In genomic region chr18:63224574-63224973, GRCh38 we compare ENCODE assay signal across 11 cellular contexts.
DNase-seq lines count a peak whose midpoint lies in the region; ATAC-seq and TF ChIP-seq lines count a peak whose summit lies in the region.
"Had no signal": no experiment of that assay in that cellular context is flagged by ENCODE, and none has a peak within 500 bp of the region (broad histone marks: within the 10 kb centered on the region; RNA-seq: fewer than 3 reads in every experiment).

No MANE protein-coding gene starts in this region.

- H3K9me2 ChIP-seq in Karpas-422 (replicated peaks; ENCODE audit: insufficient read depth, low read length), result no peaks in the 10 kb centered on the region

- peaks cover 4 to 9% of the 10 kb centered on the region in 2 donors for H3K9me3 Mint-ChIP-seq in activated naive CD4-positive, alpha-beta T cell treated with anti-CD3 and anti-CD28 coated beads, Interleukin-2, amount 50 U/mL, for 72 hours
- H3K9me3 Mint-ChIP-seq in stimulated activated effector memory CD8-positive, alpha-beta T cell treated with anti-CD3 and anti-CD28 coated beads, Interleukin-12 subunit alpha, Interleukin-12 subunit beta, amount 100 ng/mL, for 72 hours, result peaks cover 5% of the 10 kb centered on the region

- H3K36me3 Mint-ChIP-seq in activated naive CD4-positive, alpha-beta T cell treated with anti-CD3 and anti-CD28 coated beads, Interleukin-2, amount 50 U/mL, for 72 hours, result peaks cover 24 to 41% of the 10 kb centered on the region in 2 donors
- H3K36me3 Mint-ChIP-seq in stimulated activated effector memory CD8-positive, alpha-beta T cell treated with anti-CD3 and anti-CD28 coated beads, Interleukin-12 subunit alpha, Interleukin-12 subunit beta, amount 100 ng/mL, for 72 hours, result peaks cover 95% of the 10 kb centered on the region

- no peak overlapping the region for H3K9ac ChIP-seq in Karpas-422 (ENCODE audit: low read length)

- peaks cover 13% of the 10 kb centered on the region for H3K36me3 ChIP-seq in Karpas-422 (ENCODE audit: insufficient read depth, low read length)
- H3K36me3 ChIP-seq in esophagus muscularis mucosa, result no peaks in the 10 kb centered on the region
- H3K36me3 ChIP-seq: stomach had no signal

- peaks cover 55% of the 10 kb centered on the region for H3K4me1 ChIP-seq in Karpas-422 (ENCODE audit: low read length)
- peaks cover 0 to 9% (median 4%) of the 10 kb centered on the region in 4 donors for H3K4me1 ChIP-seq in esophagus muscularis mucosa

- no peak overlapping the region for H3K4me2 ChIP-seq in Karpas-422 (ENCODE audit: low read depth, low read length, poor library complexity, severe bottlenecking)

- no peaks in the 10 kb centered on the region for H4K20me1 ChIP-seq in Karpas-422 (ENCODE audit: insufficient read depth, low read depth, low read length)

- WGBS in esophagus muscularis mucosa, result 83% methylated on average over 1 of the region's 1 CpG

- ATAC-seq in activated naive CD4-positive, alpha-beta T cell treated with anti-CD3 and anti-CD28 coated beads, Interleukin-2, amount 50 U/mL, for 72 hours, result peak; percentile 99 to 100
- peak; percentile 100 for ATAC-seq in stimulated activated effector memory CD8-positive, alpha-beta T cell treated with anti-CD3 and anti-CD28 coated beads, Interleukin-12 subunit alpha, Interleukin-12 subunit beta, amount 100 ng/mL, for 72 hours
- ATAC-seq in Right ventricle myocardium superior (ENCODE audit: poor library complexity), result no peak

- TF ChIP-seq POLR2A in esophagus muscularis mucosa (IDR thresholded peaks at IDR 0.05; ENCODE audit: low read depth), result no peak

- H3K4me3 ChIP-seq in Karpas-422 (ENCODE audit: low read length), result no peak overlapping the region
- H3K4me3 ChIP-seq in esophagus muscularis mucosa, result no peak overlapping the region
- H3K4me3 ChIP-seq: stomach had no signal

- H3K4me3 Mint-ChIP-seq in stimulated activated effector memory CD8-positive, alpha-beta T cell treated with anti-CD3 and anti-CD28 coated beads, Interleukin-12 subunit alpha, Interleukin-12 subunit beta, amount 100 ng/mL, for 72 hours, result peak overlapping the region; percentile 33

- no peak for TF ChIP-seq EP300 in esophagus muscularis mucosa (IDR thresholded peaks at IDR 0.05)

- intact Hi-C loops in Right ventricle myocardium superior (cut with DNase I) (no loop called here), esophagus muscularis mucosa (cut with DNase I) (no loop called here)

- H3K9me3 ChIP-seq in Karpas-422 (ENCODE audit: low read length), result no peaks in the 10 kb centered on the region
- H3K9me3 ChIP-seq in esophagus muscularis mucosa, result peaks cover 0 to 3% (median 0%) of the 10 kb centered on the region in 4 donors

- H3K27ac ChIP-seq in Karpas-422 (ENCODE audit: low read length) (peak overlapping the region; percentile 46; the same call in 1 of the 2 replicates), esophagus muscularis mucosa (replicated peaks in 1 of 4) (no peak overlapping the region)
- H3K27ac ChIP-seq: stomach had no signal

- no peak overlapping the region for H2AFZ ChIP-seq in Karpas-422 (ENCODE audit: low read length)

- peak overlapping the region; percentile 58 to 87 for H3K27ac Mint-ChIP-seq in activated naive CD4-positive, alpha-beta T cell treated with anti-CD3 and anti-CD28 coated beads, Interleukin-2, amount 50 U/mL, for 72 hours
- peak overlapping the region; percentile 68 for H3K27ac Mint-ChIP-seq in stimulated activated effector memory CD8-positive, alpha-beta T cell treated with anti-CD3 and anti-CD28 coated beads, Interleukin-12 subunit alpha, Interleukin-12 subunit beta, amount 100 ng/mL, for 72 hours

- H3K27me3 ChIP-seq in Karpas-422 (ENCODE audit: low read length), result no peaks in the 10 kb centered on the region
- no peaks in the 10 kb centered on the region for H3K27me3 ChIP-seq in esophagus muscularis mucosa
- H3K27me3 ChIP-seq: stomach had no signal

- no peak for TF ChIP-seq CTCF in esophagus muscularis mucosa (IDR thresholded peaks at IDR 0.05)

- peak; percentile 38 for DNase-seq in activated T-cell treated with anti-CD3 and anti-CD28 coated beads for 24 hours (ENCODE audit: low read depth)
- DNase-seq in activated T-cell treated with anti-CD3 and anti-CD28 coated beads, Interleukin-2, amount 50 U/mL, for 1 hour, result no peak
- no peak for DNase-seq in Karpas-422
- DNase-seq in activated naive CD4-positive, alpha-beta T cell treated with anti-CD3 and anti-CD28 coated beads, Interleukin-2, amount 50 U/mL, for 72 hours (ENCODE audit: low spot score in 2 of 2), result peak; percentile 53 to 78
- DNase-seq in stimulated activated effector memory CD8-positive, alpha-beta T cell treated with anti-CD3 and anti-CD28 coated beads, Interleukin-12 subunit alpha, Interleukin-12 subunit beta, amount 100 ng/mL, for 72 hours (ENCODE audit: low spot score in 2 of 2), result no peak
- no peak for DNase-seq in HuH-7 (ENCODE audit: low spot score)
- DNase-seq in Right ventricle myocardium superior, result no peak
- no peak for DNase-seq in esophagus muscularis mucosa (ENCODE audit: extremely low spot score)
- DNase-seq: hippocampal formation, NCI-H446 treated with DMSO at 0.1 percent for 48 hours, stomach had no signal

- peaks cover 77% of the 10 kb centered on the region for H3K4me1 Mint-ChIP-seq in stimulated activated effector memory CD8-positive, alpha-beta T cell treated with anti-CD3 and anti-CD28 coated beads, Interleukin-12 subunit alpha, Interleukin-12 subunit beta, amount 100 ng/mL, for 72 hours

- peaks cover 95% of the 10 kb centered on the region for H3K79me2 ChIP-seq in Karpas-422 (ENCODE audit: low read length)

Comparison
In these comparisons a context has a peak if more than half of its experiments do, and no peak if none do; other contexts are left out.
1. DNase-seq: peak in activated T-cell treated with anti-CD3 and anti-CD28 coated beads for 24 hours (single experiment) and activated naive CD4-positive, alpha-beta T cell treated with anti-CD3 and anti-CD28 coated beads, Interleukin-2, amount 50 U/mL, for 72 hours (2 of 2); none in activated T-cell treated with anti-CD3 and anti-CD28 coated beads, Interleukin-2, amount 50 U/mL, for 1 hour (single experiment), Karpas-422 (single experiment), stimulated activated effector memory CD8-positive, alpha-beta T cell treated with anti-CD3 and anti-CD28 coated beads, Interleukin-12 subunit alpha, Interleukin-12 subunit beta, amount 100 ng/mL, for 72 hours (0 of 2), HuH-7 (single experiment), Right ventricle myocardium superior (single experiment) and esophagus muscularis mucosa (single experiment).